8 cellular contexts compared by ENCODE assay signal in the genomic region with DNA sequence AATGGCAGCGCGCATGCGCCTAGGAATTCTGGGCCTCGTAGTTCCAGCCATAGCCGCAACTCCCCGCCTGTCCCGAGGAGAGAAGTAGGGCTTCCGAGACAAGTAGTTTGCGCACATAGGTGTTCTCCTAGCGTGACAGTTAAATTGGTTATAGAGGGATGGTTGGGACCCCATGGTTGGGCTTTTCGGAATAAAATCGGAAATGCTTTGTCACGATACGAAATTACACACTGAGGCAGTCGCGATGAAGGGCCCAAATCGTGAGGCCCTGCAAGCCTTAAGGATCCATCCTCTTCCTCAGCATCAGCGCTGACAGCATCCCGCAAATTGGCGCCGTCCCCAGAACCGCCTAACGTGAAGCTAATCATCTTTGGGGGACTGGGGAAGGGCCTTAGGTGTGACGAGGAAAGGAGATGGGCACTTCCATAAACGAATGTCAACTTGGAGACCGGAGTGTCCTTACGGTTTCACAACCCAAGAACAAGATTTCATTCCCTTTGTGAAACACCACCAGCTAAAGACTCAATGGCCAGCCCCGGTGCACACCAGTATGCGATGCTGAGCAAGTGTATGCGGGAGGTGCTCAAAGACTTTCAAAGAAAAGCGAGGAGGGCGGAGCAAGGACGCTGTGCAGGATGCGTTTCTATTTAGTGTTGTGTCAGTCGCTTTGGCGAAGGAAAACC. TPM values are rescaled to one million over a fixed set of nuclear protein-coding genes. Genes with fewer than 3 reads are reported as not detected.
DNase-seq lines count a peak whose midpoint lies in the region; ATAC-seq and TF ChIP-seq lines count a peak whose summit lies in the region.

No MANE protein-coding gene starts in this region.

- DNase-seq in GM10248 (ENCODE audit: extremely low spot score), result peak; percentile 18
- no peak for DNase-seq in MG63
- peak; percentile 59 to 63 for DNase-seq in activated T-cell treated with anti-CD3 and anti-CD28 coated beads, Interleukin-2, amount 50 U/mL, for 48 hours
- DNase-seq in fibroblast of mammary gland (ENCODE audit: low read depth), result peak; percentile 21
- DNase-seq in tibial nerve (ENCODE audit: low spot score in 2 of 2), result peak in 1 of 2 donors; percentile 26
- DNase-seq in GDM1 (lab: John Stamatoyannopoulos, UW), result no peak

- TF ChIP-seq POLR2A in tibial nerve (IDR thresholded peaks at IDR 0.05), result no peak

- H3K9me3 ChIP-seq in MG63 (no peaks in the 10 kb centered on the region), neuron (ENCODE audit: low read length) (no peaks in the 10 kb centered on the region), tibial nerve (no peaks in the 10 kb centered on the region)

- POLR2A ChIA-PET in GM10248 (lab: Yijun Ruan, JAX), result no interaction called here

- peak overlapping the region; percentile 60 to 92 (median 66) for H3K27ac ChIP-seq in tibial nerve

- no peak for TF ChIP-seq EP300 in tibial nerve (IDR thresholded peaks at IDR 0.05)

- peak overlapping the region; percentile 97 for H2AFZ ChIP-seq in neuron (ENCODE audit: low read depth, low read length)

- ATAC-seq in GM18868 (IDR thresholded peaks at IDR 0.05; ENCODE audit: unreplicated experiment), result no peak

- TF ChIP-seq CTCF in GM10248 (IDR thresholded peaks at IDR 0.05; ENCODE audit: control extremely low read depth, extremely low read depth, low read depth, missing control alignments), result no peak
- TF ChIP-seq CTCF in fibroblast of mammary gland (conservative IDR thresholded peaks at IDR 0.05; ENCODE audit: control insufficient read depth, insufficient read depth, low read depth, low read length), result no peak
- no peak for TF ChIP-seq CTCF in tibial nerve (IDR thresholded peaks at IDR 0.05)

- H3K4me1 ChIP-seq in neuron (ENCODE audit: insufficient read depth, low read length), result peaks cover 15% of the 10 kb centered on the region
- H3K4me1 ChIP-seq in tibial nerve, result peaks cover 0 to 26% (median 11%) of the 10 kb centered on the region in 4 donors

- H3K27me3 ChIP-seq in MG63, result no peaks in the 10 kb centered on the region
- no peaks in the 10 kb centered on the region for H3K27me3 ChIP-seq in neuron (ENCODE audit: insufficient read depth, low read length)
- H3K27me3 ChIP-seq in tibial nerve, result no peaks in the 10 kb centered on the region

- H3K36me3 ChIP-seq in MG63, result no peaks in the 10 kb centered on the region; the same call in 1 of the 2 replicates
- no peaks in the 10 kb centered on the region for H3K36me3 ChIP-seq in neuron (ENCODE audit: insufficient read depth, low read length)
- no peaks in the 10 kb centered on the region for H3K36me3 ChIP-seq in tibial nerve

- H3K4me3 ChIP-seq in MG63 (peak overlapping the region; percentile 92), fibroblast of mammary gland (ENCODE audit: control insufficient read depth, low read depth, low read length) (peak overlapping the region; percentile 79), neuron (ENCODE audit: low read length) (peak overlapping the region; percentile 77), tibial nerve (peak overlapping the region; percentile 88 to 100 (median 94))

- CTCF ChIA-PET in GM10248 (lab: Yijun Ruan, JAX), result interaction anchor here (0.7 to 1.0 kb wide), 2 partner anchors 8 to 13 kb away, joined by 3 to 4 read pairs; no protein-coding TSS in a partner anchor

- WGBS in tibial nerve, 2 donors, result 3% methylated on average over 28 to 36 of the region's 36 CpGs

RNA-seq across cellular contexts. Expression of gene TTBK2, which starts 0.6 kb away (rescaled TPM):
- 2.4 and 4.8 TPM in 2 replicates for total RNA-seq in MG63 (2014; rRNA removed; shearing (Covaris generic); ENCODE audit: low replicate concordance)
- total RNA-seq in tibial nerve, result 10 to 100 TPM; 20.2 to 31.2 (median 23.4) TPM

Comparison
In these comparisons a context has a peak if more than half of its experiments do, and no peak if none do; other contexts are left out.
1. DNase-seq: peak in GM10248 (single experiment), activated T-cell treated with anti-CD3 and anti-CD28 coated beads, Interleukin-2, amount 50 U/mL, for 48 hours (2 of 2) and fibroblast of mammary gland (single experiment); none in MG63 (single experiment) and GDM1 (single experiment).
2. Peak in every context shown above with its lines, with median percentiles within 50 percentile points of each other: H3K4me3 ChIP-seq.